In genomic region chr2:84040281-84040680, GRCh38 we compare ENCODE assay signal across 5 cellular contexts.
"Had no signal": no experiment of that assay in that cellular context is flagged by ENCODE, and none has a peak within 500 bp of the region (broad histone marks: within the 10 kb centered on the region; RNA-seq: fewer than 3 reads in every experiment).

No MANE protein-coding gene starts in this region.

- H3K27ac Mint-ChIP-seq: H9 had no signal

- DNase-seq: GM23248, H9, HCEC 1CT, IMR-90 had no signal

- H3K4me3 ChIP-seq: GM23248, K562 had no signal

- H3K9me3 Mint-ChIP-seq: H9 had no signal

- H3K4me1 Mint-ChIP-seq: H9 had no signal

- H3K4me3 Mint-ChIP-seq: H9 had no signal

- H3K27ac ChIP-seq: GM23248 had no signal

- H2AFZ ChIP-seq: GM23248 had no signal
